ENCODE assay signal across 8 cellular contexts in genomic region chr7:73520673-73521635, GRCh38. TPM values are rescaled to one million over a fixed set of nuclear protein-coding genes. Genes with fewer than 3 reads are reported as not detected.
DNase-seq lines count a peak whose midpoint lies in the region; ATAC-seq and TF ChIP-seq lines count a peak whose summit lies in the region.

No MANE protein-coding gene starts in this region.

- H3K4me3 Mint-ChIP-seq in GM23338 = peak overlapping the region; percentile 89
- peak overlapping the region; percentile 87 to 98 (median 95) for H3K4me3 Mint-ChIP-seq in naive thymus-derived CD4-positive, alpha-beta T cell

- H3K9me3 ChIP-seq in BLaER1 treated with 17β-estradiol and CSF1 and Interleukin-3, amounts not matched to agents 10 nM and 100 nM (replicated peaks in 1 of 11) = no peaks in the 10 kb centered on the region
- no peaks in the 10 kb centered on the region for H3K9me3 ChIP-seq in RWPE2 (ENCODE audit: severe bottlenecking)
- no peaks in the 10 kb centered on the region for H3K9me3 ChIP-seq in endocrine pancreas (ENCODE audit: control insufficient read depth, low read length)
- no peaks in the 10 kb centered on the region for H3K9me3 ChIP-seq in naive thymus-derived CD4-positive, alpha-beta T cell (ENCODE audit: control insufficient read depth in 2 of 3, low read length in 3 of 3)

- H3K9ac ChIP-seq in BLaER1 treated with 17β-estradiol and CSF1 and Interleukin-3, amounts not matched to agents 10 nM and 100 nM = peak overlapping the region; percentile 90 to 99 (median 98)
- peak overlapping the region; percentile 91 for H3K9ac ChIP-seq in endocrine pancreas (ENCODE audit: control insufficient read depth, insufficient read depth, low read length)

- intact Hi-C loops in naive thymus-derived CD4-positive, alpha-beta T cell (cut with micrococcal nuclease) = loop anchor here in 1 of 2 donors (5.0 kb wide), 1 partner anchor 321 kb away; the partner anchor contains the start of gene METTL27

- DNase-seq in GM23338 (ENCODE audit: low spot score) (peak; percentile 56), RWPE2 (ENCODE audit: low spot score) (no peak), amniotic stem cell (lab: John Stamatoyannopoulos, UW) (no peak), NCI-H128 (lab: John Stamatoyannopoulos, UW; ENCODE audit: unreplicated experiment) (no peak)
- peak in 2 of 9 donors; percentile 6 to 24 for DNase-seq in naive thymus-derived CD4-positive, alpha-beta T cell

- H3K36me3 Mint-ChIP-seq in GM23338 (ENCODE audit: low read depth) = peaks cover 47% of the 10 kb centered on the region
- H3K36me3 Mint-ChIP-seq in naive thymus-derived CD4-positive, alpha-beta T cell = peaks cover 4 to 23% (median 11%) of the 10 kb centered on the region in 5 donors

- H3K4me1 Mint-ChIP-seq in GM23338 = peaks cover 25% of the 10 kb centered on the region
- peaks cover 52 to 74% (median 67%) of the 10 kb centered on the region in 7 donors for H3K4me1 Mint-ChIP-seq in naive thymus-derived CD4-positive, alpha-beta T cell

- H2AFZ ChIP-seq in GM23338 = no peak overlapping the region

- peaks cover 58% of the 10 kb centered on the region for H3K79me2 ChIP-seq in GM23338 (replicated peaks; ENCODE audit: insufficient read depth)

- peak overlapping the region; percentile 82 to 98 (median 96) for H3K4me3 ChIP-seq in BLaER1 treated with 17β-estradiol and CSF1 and Interleukin-3, amounts not matched to agents 10 nM and 100 nM
- H3K4me3 ChIP-seq in GM23338 (peak overlapping the region; percentile 67), RWPE2 (ENCODE audit: severe bottlenecking) (peak overlapping the region; percentile 82), endocrine pancreas (ENCODE audit: control insufficient read depth, insufficient read depth, low read length) (peak overlapping the region; percentile 90)
- peak overlapping the region; percentile 75 for H3K4me3 ChIP-seq in naive thymus-derived CD4-positive, alpha-beta T cell (ENCODE audit: low read length)

- TF ChIP-seq CTCF in GM23338 (conservative IDR thresholded peaks at IDR 0.05; ENCODE audit: low read depth in 2 of 2) (no peak), RWPE2 (IDR thresholded peaks at IDR 0.05; ENCODE audit: poor library complexity, severe bottlenecking) (no peak)

- peak overlapping the region; percentile 78 to 98 (median 97) for H3K27ac ChIP-seq in BLaER1 treated with 17β-estradiol and CSF1 and Interleukin-3, amounts not matched to agents 10 nM and 100 nM
- H3K27ac ChIP-seq in GM23338 (ENCODE audit: low read depth) (peak overlapping the region; percentile 90), RWPE2 (ENCODE audit: poor library complexity, severe bottlenecking) (peak overlapping the region; percentile 70)
- H3K27ac ChIP-seq in naive thymus-derived CD4-positive, alpha-beta T cell (ENCODE audit: low read depth, low read length) = peak overlapping the region; percentile 85

- H3K4me1 ChIP-seq in BLaER1 treated with 17β-estradiol and CSF1 and Interleukin-3, amounts not matched to agents 10 nM and 100 nM = peaks cover 65 to 75% (median 70%) of the 10 kb centered on the region in 10 experiments
- H3K4me1 ChIP-seq in GM23338 (ENCODE audit: insufficient read depth) = peaks cover 18% of the 10 kb centered on the region
- peaks cover 12% of the 10 kb centered on the region for H3K4me1 ChIP-seq in RWPE2 (ENCODE audit: insufficient read depth, poor library complexity, severe bottlenecking)
- H3K4me1 ChIP-seq in endocrine pancreas (ENCODE audit: control insufficient read depth, insufficient read depth, low read length) = peaks cover 16% of the 10 kb centered on the region
- peaks cover 32 to 47% of the 10 kb centered on the region in 2 donors for H3K4me1 ChIP-seq in naive thymus-derived CD4-positive, alpha-beta T cell (ENCODE audit: control insufficient read depth in 2 of 2, insufficient read depth in 2 of 2, low read length in 2 of 2)

- CTCF ChIA-PET in naive thymus-derived CD4-positive, alpha-beta T cell (lab: Charles Lee) = interaction anchor here (0.6 kb wide), 2 partner anchors 16 to 866 kb away, joined by 3 to 4 read pairs; no protein-coding TSS in a partner anchor

- no peaks in the 10 kb centered on the region for H3K27me3 ChIP-seq in BLaER1 treated with 17β-estradiol and CSF1 and Interleukin-3, amounts not matched to agents 10 nM and 100 nM
- H3K27me3 ChIP-seq in GM23338 (ENCODE audit: insufficient read depth) = no peaks in the 10 kb centered on the region
- H3K27me3 ChIP-seq in RWPE2 (ENCODE audit: insufficient read depth, poor library complexity, severe bottlenecking) = no peaks in the 10 kb centered on the region
- H3K27me3 ChIP-seq in endocrine pancreas (ENCODE audit: control insufficient read depth, insufficient read depth, low read length) = no peaks in the 10 kb centered on the region
- H3K27me3 ChIP-seq in naive thymus-derived CD4-positive, alpha-beta T cell (ENCODE audit: control insufficient read depth in 2 of 2, insufficient read depth in 2 of 2, low read length in 2 of 2) = no peaks in the 10 kb centered on the region

- ATAC-seq in GM23338 (peak; percentile 3; the same call in 1 of the 3 replicates), RWPE2 (ENCODE audit: low read depth) (no peak), GM21619 (IDR thresholded peaks at IDR 0.05; ENCODE audit: unreplicated experiment) (no peak)
- ATAC-seq in naive thymus-derived CD4-positive, alpha-beta T cell = no peak

- POLR2A ChIA-PET in naive thymus-derived CD4-positive, alpha-beta T cell (lab: Charles Lee) = interaction anchor here (0.6 to 4.2 kb wide), 9 partner anchors 36 to 691 kb away, joined by 3 to 46 read pairs (median 8); partner anchors contain the start of genes ABHD11, BCL7B and TBL2

- peaks cover 41 to 58% (median 52%) of the 10 kb centered on the region in 11 experiments; a peak in 21 of 22 replicates for H4K20me1 ChIP-seq in BLaER1 treated with 17β-estradiol and CSF1 and Interleukin-3, amounts not matched to agents 10 nM and 100 nM
- peaks cover 43% of the 10 kb centered on the region for H4K20me1 ChIP-seq in GM23338 (replicated peaks; ENCODE audit: insufficient read depth)

- H3K4me2 ChIP-seq in BLaER1 treated with 17β-estradiol and CSF1 and Interleukin-3, amounts not matched to agents 10 nM and 100 nM = peak overlapping the region; percentile 85 to 97 (median 92)
- H3K4me2 ChIP-seq in GM23338 = peak overlapping the region; percentile 86

- no peaks in the 10 kb centered on the region for H3K9me2 ChIP-seq in GM23338 (ENCODE audit: insufficient read depth)

- H3K9me3 Mint-ChIP-seq in GM23338 = no peaks in the 10 kb centered on the region
- peaks cover 0 to 2% (median 0%) of the 10 kb centered on the region in 11 donors for H3K9me3 Mint-ChIP-seq in naive thymus-derived CD4-positive, alpha-beta T cell

- peak overlapping the region; percentile 91 for H3K27ac Mint-ChIP-seq in GM23338
- H3K27ac Mint-ChIP-seq in naive thymus-derived CD4-positive, alpha-beta T cell = peak overlapping the region; percentile 78 to 97 (median 93)

- peaks cover 18 to 45% (median 38%) of the 10 kb centered on the region in 11 experiments for H3K36me3 ChIP-seq in BLaER1 treated with 17β-estradiol and CSF1 and Interleukin-3, amounts not matched to agents 10 nM and 100 nM
- peaks cover 31% of the 10 kb centered on the region for H3K36me3 ChIP-seq in GM23338 (ENCODE audit: insufficient read depth)
- peaks cover 50% of the 10 kb centered on the region for H3K36me3 ChIP-seq in RWPE2 (ENCODE audit: low read depth)
- H3K36me3 ChIP-seq in endocrine pancreas (ENCODE audit: control insufficient read depth, insufficient read depth, low read length) = no peaks in the 10 kb centered on the region
- peaks cover 0 to 20% (median 0%) of the 10 kb centered on the region in 3 experiments for H3K36me3 ChIP-seq in naive thymus-derived CD4-positive, alpha-beta T cell (ENCODE audit: control insufficient read depth in 2 of 3, insufficient read depth in 3 of 3, low read length in 3 of 3)

- peaks cover 12% of the 10 kb centered on the region for H3K27me3 Mint-ChIP-seq in GM23338 (ENCODE audit: insufficient read depth, low read depth, poor library complexity)
- no peaks in the 10 kb centered on the region for H3K27me3 Mint-ChIP-seq in naive thymus-derived CD4-positive, alpha-beta T cell

- H3F3A ChIP-seq in GM23338 (replicated peaks; ENCODE audit: low read depth) = 0 out of 2 replicates have a peak, but pooled peaks cover 6% of the 10 kb centered on the region

TF ChIP-seq in GM23338, 12 proteins besides CTCF, POLR2A, EP300 and RAD21 (continues in another document):
- TF ChIP-seq CREB1 (CRISPR knock-in tag; IDR thresholded peaks at IDR 0.05; ENCODE audit: low read depth) = no peak

RNA-seq across cellular contexts. Expression of gene BAZ1B, which starts 1.1 kb away (rescaled TPM):
- 65.5 and 70.7 TPM in 2 replicates for total RNA-seq in GM23338 (2014; rRNA removed; shearing (Covaris generic))
- 35.8 and 40.4 TPM in 2 replicates for polyA plus RNA-seq in GM23338 (2016; fragmentation: Nextera tagmentation; extraction: Ambion mirVana)
- 10 to 100 TPM; 44.7 to 90.3 (median 66.7) TPM for total RNA-seq in naive thymus-derived CD4-positive, alpha-beta T cell
- 10 to 100 TPM; 14.7 to 32.5 TPM for polyA plus RNA-seq in naive thymus-derived CD4-positive, alpha-beta T cell

RNA-seq across cellular contexts. Expression of gene BCL7B, which starts 36.5 kb away (rescaled TPM):
- 12.0 and 17.0 TPM in 2 replicates for total RNA-seq in GM23338 (2014; rRNA removed; shearing (Covaris generic))
- 18.2 and 18.4 TPM in 2 replicates for polyA plus RNA-seq in GM23338 (2016; fragmentation: Nextera tagmentation; extraction: Ambion mirVana)
- total RNA-seq in naive thymus-derived CD4-positive, alpha-beta T cell = 100 to 1,000 TPM in 2 of 5 experiments, 10 to 100 TPM in 3; 57.3 to 118 (median 78.6) TPM
- 10 to 100 TPM; 80.5 to 89.1 TPM for polyA plus RNA-seq in naive thymus-derived CD4-positive, alpha-beta T cell

RNA-seq across cellular contexts. Expression of gene TBL2, which starts 57.4 kb away (rescaled TPM):
- total RNA-seq in GM23338 (2014; rRNA removed; shearing (Covaris generic)) = 21.7 and 27.8 TPM in 2 replicates
- polyA plus RNA-seq in GM23338 (2016; fragmentation: Nextera tagmentation; extraction: Ambion mirVana) = 6.9 TPM in 2 replicates
- total RNA-seq in naive thymus-derived CD4-positive, alpha-beta T cell = 10 to 100 TPM; 19.2 to 40.9 (median 32.8) TPM
- 10 to 100 TPM; 21.3 to 29.0 TPM for polyA plus RNA-seq in naive thymus-derived CD4-positive, alpha-beta T cell
